In the genomic region with DNA sequence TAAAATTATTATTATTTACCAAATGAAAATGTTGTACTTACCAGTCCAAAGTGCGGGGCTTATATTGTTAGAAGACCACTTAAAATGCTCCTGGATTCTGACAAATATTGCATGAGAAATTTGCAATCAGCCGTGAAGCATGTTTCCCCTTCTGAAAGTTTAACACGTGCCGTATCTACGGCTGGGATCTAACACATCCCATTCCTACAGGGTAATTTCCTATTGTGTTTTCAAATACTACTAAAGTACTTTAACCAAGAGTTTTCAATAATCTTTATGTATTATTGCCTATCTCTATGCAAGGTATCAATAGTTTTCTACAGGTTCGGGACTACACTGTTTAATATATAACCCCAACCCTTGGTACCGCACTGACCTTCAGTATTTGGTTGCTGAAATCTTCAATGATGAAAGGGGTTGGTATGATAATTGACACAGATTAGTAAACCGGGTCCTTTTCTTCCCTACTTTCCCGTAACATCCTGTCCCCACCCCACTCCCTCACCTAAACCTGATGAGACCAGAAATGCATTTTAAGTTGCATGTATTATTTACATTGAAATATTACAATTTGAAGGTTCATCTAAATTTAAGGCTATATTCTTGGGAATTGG, we compare ENCODE assay signal across 8 cellular contexts. TPM values are rescaled to one million over a fixed set of nuclear protein-coding genes. Genes with fewer than 3 reads are reported as not detected.
DNase-seq lines count a peak whose midpoint lies in the region; ATAC-seq and TF ChIP-seq lines count a peak whose summit lies in the region.

No MANE protein-coding gene starts in this region.

- H3K27ac ChIP-seq in BLaER1: peak overlapping the region; percentile 73
- peak overlapping the region; percentile 85 for H3K27ac ChIP-seq in mammary epithelial cell (ENCODE audit: insufficient read depth, low read depth, low read length)

- CTCF ChIA-PET in mammary epithelial cell (lab: Charles Lee; ENCODE audit: low non-redundant PET): interaction anchor here (0.5 kb wide), 1 partner anchor 392 kb away, joined by 4 read pairs; no protein-coding TSS in a partner anchor

- no peak for TF ChIP-seq CTCF in mammary epithelial cell (conservative IDR thresholded peaks at IDR 0.05 in 1 of 2, IDR thresholded peaks at IDR 0.05 in 1 of 2; ENCODE audit: extremely low read depth in 1 of 2, insufficient read depth in 1 of 2, low read depth in 1 of 2, low read length in 2 of 2)

- H3K9me3 ChIP-seq in BLaER1: no peaks in the 10 kb centered on the region
- H3K9me3 ChIP-seq in mammary epithelial cell (replicated peaks; ENCODE audit: insufficient read depth, low read length): no peaks in the 10 kb centered on the region
- no peaks in the 10 kb centered on the region for H3K9me3 ChIP-seq in mononuclear cell (ENCODE audit: low read depth, low read length)

- H3K27me3 ChIP-seq in BLaER1 (peaks cover 24% of the 10 kb centered on the region), mammary epithelial cell (ENCODE audit: insufficient read depth, low read length) (no peaks in the 10 kb centered on the region), mononuclear cell (ENCODE audit: insufficient read depth, low read length) (no peaks in the 10 kb centered on the region)

- H4K20me1 ChIP-seq in BLaER1: no peaks in the 10 kb centered on the region
- no peaks in the 10 kb centered on the region for H4K20me1 ChIP-seq in mammary epithelial cell (ENCODE audit: insufficient read depth, low read length)

- peaks cover 29% of the 10 kb centered on the region for H3K79me2 ChIP-seq in mammary epithelial cell (ENCODE audit: insufficient read depth, low read length)

- intact Hi-C loops in mammary epithelial cell (cut with micrococcal nuclease): no loop called here

- H2AFZ ChIP-seq in mammary epithelial cell (ENCODE audit: low read depth, low read length): peak overlapping the region; percentile 80

- H3K4me3 ChIP-seq in BLaER1 (peak overlapping the region; percentile 74), mammary epithelial cell (replicated peaks in 1 of 3; ENCODE audit: insufficient read depth in 1 of 3, low read depth in 2 of 3, low read length in 3 of 3) (peak overlapping the region; percentile 60 to 73 (median 64)), mononuclear cell (ENCODE audit: low read length) (peak overlapping the region; percentile 79)
- peak overlapping the region; percentile 68 for H3K4me3 ChIP-seq in Jurkat, Clone E6-1 (ENCODE audit: low read length)

- WGBS in mammary epithelial cell (ENCODE audit: low coverage, missing lambda C conversion rate): 36% methylated on average over 9 of the region's 9 CpGs

- H3K36me3 ChIP-seq in BLaER1 (no peaks in the 10 kb centered on the region), mammary epithelial cell (ENCODE audit: insufficient read depth, low read length) (no peaks in the 10 kb centered on the region)

- BruUV-seq in mammary epithelial cell (replicated peaks; lab: Mats Ljungman, UMichigan): TSS peak; percentile 83

- H3K4me1 ChIP-seq in BLaER1 (peaks cover 9% of the 10 kb centered on the region), mammary epithelial cell (ENCODE audit: insufficient read depth, low read length) (no peaks in the 10 kb centered on the region), mononuclear cell (ENCODE audit: insufficient read depth, low read length) (peaks cover 12% of the 10 kb centered on the region)

- peak overlapping the region; percentile 57 for H3K4me2 ChIP-seq in BLaER1
- H3K4me2 ChIP-seq in mammary epithelial cell (ENCODE audit: insufficient read depth, low read depth, low read length): peak overlapping the region; percentile 72

- in situ Hi-C loops in mammary epithelial cell (cut with MboI; ENCODE audit: low sequenced_read_pairs in 2 of 2): no loop called here

- peak; percentile 1 for DNase-seq in Jurkat, Clone E6-1 (ENCODE audit: low read depth, low spot score)
- DNase-seq in mammary epithelial cell (no peak), NCI-H446 (lab: John Stamatoyannopoulos, UW) (no peak), T1000 (lab: John Stamatoyannopoulos, UW) (no peak)
- no peak for DNase-seq in activated CD4-positive, CD25-positive, alpha-beta regulatory T cell (lab: John Stamatoyannopoulos, UW)

- no peak for ATAC-seq in HG03439 (IDR thresholded peaks at IDR 0.05; ENCODE audit: unreplicated experiment)

- dilution Hi-C loops in mammary epithelial cell (cut with HindIII; ENCODE audit: low sequenced_read_pairs): no loop called here

- H3K9ac ChIP-seq in BLaER1: peak overlapping the region; percentile 72
- H3K9ac ChIP-seq in mammary epithelial cell (ENCODE audit: insufficient read depth, low read length): peak overlapping the region; percentile 80

RNA-seq across cellular contexts. Expression of gene BRWD3, which starts 0.8 kb away (rescaled TPM):
- 5.4 TPM for polyA plus RNA-seq in Jurkat, Clone E6-1 (2012; ENCODE audit: insufficient read depth, insufficient read length)
- total RNA-seq in mammary epithelial cell (10 to 100 TPM; 14.5 to 19.7 TPM), mononuclear cell (46.7 TPM)
- 3.9 TPM for polyA plus RNA-seq in mammary epithelial cell
- polyA minus RNA-seq in mammary epithelial cell: 23.8 TPM
